8 cellular contexts compared by ENCODE assay signal in the genomic region with DNA sequence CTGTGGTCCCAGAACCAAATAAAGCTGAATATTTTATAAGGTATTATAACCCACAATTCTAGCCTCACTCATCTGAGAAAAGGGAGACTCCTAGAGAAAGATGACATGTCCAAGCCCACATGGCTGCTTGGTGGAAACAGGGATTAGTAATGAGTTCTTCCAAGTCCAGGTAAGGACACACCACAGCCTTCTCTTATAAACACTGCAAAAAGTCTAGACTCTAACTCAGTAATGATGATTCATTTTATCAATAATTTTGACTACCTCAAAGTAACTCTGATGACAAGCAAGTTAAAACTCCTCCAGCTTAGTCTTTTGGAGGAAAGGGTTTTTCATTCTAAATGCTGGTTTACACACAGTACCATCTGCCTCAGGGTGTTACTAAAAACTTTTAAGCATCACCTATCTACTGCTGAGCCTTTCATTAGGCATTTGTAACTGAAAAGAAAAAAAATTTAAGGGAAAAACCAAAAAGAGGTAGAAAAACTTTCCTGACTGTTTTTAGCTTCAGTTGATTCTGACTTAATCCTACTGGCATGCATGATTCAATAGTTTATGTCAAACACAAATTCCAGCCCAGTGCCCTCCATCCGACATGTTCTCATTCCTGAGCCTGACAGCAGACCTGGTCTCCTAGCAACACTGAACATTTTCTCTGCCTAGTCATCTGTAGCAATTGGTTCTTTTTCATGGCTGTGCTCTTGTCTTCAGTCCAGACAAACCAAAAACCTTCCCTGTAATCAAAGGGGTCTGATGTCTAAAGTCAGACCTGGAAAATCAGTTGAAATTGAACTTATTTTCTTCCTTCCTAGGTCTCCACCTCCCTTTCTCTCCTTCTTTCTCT. TPM values are rescaled to one million over a fixed set of nuclear protein-coding genes. Genes with fewer than 3 reads are reported as not detected.
DNase-seq lines count a peak whose midpoint lies in the region; ATAC-seq lines count a peak whose summit lies in the region.

No MANE protein-coding gene starts in this region.

- H3K27me3 ChIP-seq in HUES6 (ENCODE audit: control insufficient read depth, insufficient read depth, low read length) (no peaks in the 10 kb centered on the region), mesenchymal stem cell (ENCODE audit: control insufficient read depth in 1 of 2, insufficient read depth in 1 of 2, low read length in 2 of 2) (no peaks in the 10 kb centered on the region)

- H4K8ac ChIP-seq in mesenchymal stem cell (ENCODE audit: low read length) = no peak overlapping the region

- WGBS in mesenchymal stem cell = 0% methylated on average over 1 of the region's 1 CpG

- H2BK120ac ChIP-seq in mesenchymal stem cell (ENCODE audit: low read depth, low read length) = peak overlapping the region; percentile 2

- H3K36me3 ChIP-seq in HUES6 (ENCODE audit: control insufficient read depth, insufficient read depth, low read length) (no peaks in the 10 kb centered on the region), mesenchymal stem cell (ENCODE audit: control insufficient read depth in 1 of 2, insufficient read depth in 2 of 2, low read depth in 1 of 2, low read length in 2 of 2) (no peaks in the 10 kb centered on the region)

- H3K79me1 ChIP-seq in mesenchymal stem cell (replicated peaks; ENCODE audit: low read length, poor library complexity, severe bottlenecking) = peaks cover 2% of the 10 kb centered on the region

- H2BK12ac ChIP-seq in mesenchymal stem cell (ENCODE audit: low read length in 2 of 2) = no peak overlapping the region

- H2AK5ac ChIP-seq in mesenchymal stem cell (ENCODE audit: low read length, severe bottlenecking) = peak overlapping the region; percentile 93

- H2BK5ac ChIP-seq in mesenchymal stem cell (ENCODE audit: low read depth, low read length, poor library complexity, severe bottlenecking) = peak overlapping the region; percentile 93

- no peak overlapping the region for H2AFZ ChIP-seq in mesenchymal stem cell (ENCODE audit: low read depth, low read length)

- DNase-seq in 8988T (peak; percentile 34), mesenchymal stem cell (peak; percentile 98)
- no peak for DNase-seq in stimulated activated naive CD8-positive, alpha-beta T cell treated with anti-CD3 and anti-CD28 coated beads, Interleukin-15, Interleukin-2, amounts not matched to agents 100 U/mL and 50 U/mL, for 24 hours

- no peak overlapping the region for H3K4me3 ChIP-seq in HUES6 (ENCODE audit: low read depth, low read length)
- no peak overlapping the region for H3K4me3 ChIP-seq in mesenchymal stem cell (ENCODE audit: insufficient read depth in 1 of 2, low read depth in 1 of 2, low read length in 2 of 2)

- no peak for ATAC-seq in GM21619 (IDR thresholded peaks at IDR 0.05; ENCODE audit: unreplicated experiment)
- ATAC-seq in stimulated activated naive CD8-positive, alpha-beta T cell treated with anti-CD3 and anti-CD28 coated beads, Interleukin-15, Interleukin-2, amounts not matched to agents 100 U/mL and 50 U/mL, for 24 hours = no peak
- no peak for ATAC-seq in GM21786 (IDR thresholded peaks at IDR 0.05; ENCODE audit: unreplicated experiment)
- ATAC-seq in GM21423 (IDR thresholded peaks at IDR 0.05; ENCODE audit: unreplicated experiment) = no peak

- H3K4me2 ChIP-seq in mesenchymal stem cell (ENCODE audit: low read length, poor library complexity, severe bottlenecking) = peak overlapping the region; percentile 45

- peak overlapping the region in 1 of 2 experiments; percentile 55 for H3K18ac ChIP-seq in mesenchymal stem cell (ENCODE audit: low read depth in 1 of 2, low read length in 2 of 2)

- H3K9me3 ChIP-seq in HUES6 (ENCODE audit: control insufficient read depth, insufficient read depth, low read depth, low read length) (no peaks in the 10 kb centered on the region), mesenchymal stem cell (ENCODE audit: control insufficient read depth, low read length) (no peaks in the 10 kb centered on the region)

- H3K27ac ChIP-seq in HUES6 (ENCODE audit: low read depth, low read length) (no peak overlapping the region), cingulate gyrus (ENCODE audit: low read depth, low read length) (peak overlapping the region; percentile 49), mesenchymal stem cell (ENCODE audit: low read length, poor library complexity, severe bottlenecking) (peak overlapping the region; percentile 99)

- H3K23ac ChIP-seq in mesenchymal stem cell (ENCODE audit: low read length in 2 of 2) = no peak overlapping the region

- H4K91ac ChIP-seq in mesenchymal stem cell (ENCODE audit: low read length) = no peak overlapping the region

- H3K4ac ChIP-seq in mesenchymal stem cell (ENCODE audit: low read depth in 1 of 2, low read length in 2 of 2) = peak overlapping the region in 1 of 2 experiments; percentile 73

- peaks cover 30% of the 10 kb centered on the region for H3K4me1 ChIP-seq in HUES6 (ENCODE audit: control insufficient read depth, insufficient read depth, low read length)
- H3K4me1 ChIP-seq in mesenchymal stem cell (ENCODE audit: control insufficient read depth, insufficient read depth, low read depth, low read length) = peaks cover 5% of the 10 kb centered on the region

- no peak overlapping the region for H3K14ac ChIP-seq in mesenchymal stem cell (ENCODE audit: low read length in 2 of 2)

- H3K9ac ChIP-seq in HUES6 (ENCODE audit: low read length) = peak overlapping the region; percentile 43
- H3K9ac ChIP-seq in mesenchymal stem cell (ENCODE audit: low read length) = peak overlapping the region; percentile 84

- no peak overlapping the region for H2BK15ac ChIP-seq in mesenchymal stem cell (ENCODE audit: low read depth, poor library complexity, severe bottlenecking)

RNA-seq across cellular contexts. Expression of a gene that starts 43.9 kb away (rescaled TPM):
- polyA plus RNA-seq in mesenchymal stem cell (2013, experiment 1 of 2) = 43.0 TPM
- polyA plus RNA-seq in mesenchymal stem cell (2013, experiment 2 of 2) = 45.7 TPM
